1 cellular context compared by ENCODE assay signal in the genomic region with DNA sequence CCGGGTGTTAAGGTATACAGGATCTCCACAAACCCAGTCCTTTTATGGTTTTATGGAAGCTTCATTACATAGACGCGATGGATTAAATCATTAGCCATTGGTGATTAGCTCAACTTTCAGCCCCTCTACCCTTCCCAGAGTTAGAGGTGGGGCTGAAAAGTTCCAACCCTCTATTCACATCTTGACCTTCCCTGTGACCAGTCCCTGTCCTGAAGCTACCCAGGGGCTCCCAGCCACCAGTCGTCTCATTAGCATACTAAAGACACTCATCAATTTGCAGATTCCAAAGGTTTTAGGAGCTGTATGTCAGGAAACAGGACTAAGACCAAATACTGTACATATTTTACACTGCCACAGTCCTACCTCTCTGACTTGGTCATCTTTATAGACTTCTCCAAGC.
TF ChIP-seq lines count a peak whose summit lies in the region.

No MANE protein-coding gene starts in this region.

TF ChIP-seq in WTC11, 78 proteins besides CTCF, POLR2A, EP300 and RAD21 (continued from another document):
- TF ChIP-seq, protein P1, sequence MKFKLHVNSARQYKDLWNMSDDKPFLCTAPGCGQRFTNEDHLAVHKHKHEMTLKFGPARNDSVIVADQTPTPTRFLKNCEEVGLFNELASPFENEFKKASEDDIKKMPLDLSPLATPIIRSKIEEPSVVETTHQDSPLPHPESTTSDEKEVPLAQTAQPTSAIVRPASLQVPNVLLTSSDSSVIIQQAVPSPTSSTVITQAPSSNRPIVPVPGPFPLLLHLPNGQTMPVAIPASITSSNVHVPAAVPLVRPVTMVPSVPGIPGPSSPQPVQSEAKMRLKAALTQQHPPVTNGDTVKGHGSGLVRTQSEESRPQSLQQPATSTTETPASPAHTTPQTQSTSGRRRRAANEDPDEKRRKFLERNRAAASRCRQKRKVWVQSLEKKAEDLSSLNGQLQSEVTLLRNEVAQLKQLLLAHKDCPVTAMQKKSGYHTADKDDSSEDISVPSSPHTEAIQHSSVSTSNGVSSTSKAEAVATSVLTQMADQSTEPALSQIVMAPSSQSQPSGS (CRISPR knock-in tag; IDR thresholded peaks at IDR 0.05; ENCODE audit: borderline replicate concordance, low read depth), result no peak
- TF ChIP-seq ZNF121 (CRISPR knock-in tag; IDR thresholded peaks at IDR 0.05), result no peak
- TF ChIP-seq EMX1 (CRISPR knock-in tag; IDR thresholded peaks at IDR 0.05), result no peak
- no peak for TF ChIP-seq OVOL2 (CRISPR knock-in tag; IDR thresholded peaks at IDR 0.05; ENCODE audit: borderline replicate concordance)
- TF ChIP-seq, protein P2, sequence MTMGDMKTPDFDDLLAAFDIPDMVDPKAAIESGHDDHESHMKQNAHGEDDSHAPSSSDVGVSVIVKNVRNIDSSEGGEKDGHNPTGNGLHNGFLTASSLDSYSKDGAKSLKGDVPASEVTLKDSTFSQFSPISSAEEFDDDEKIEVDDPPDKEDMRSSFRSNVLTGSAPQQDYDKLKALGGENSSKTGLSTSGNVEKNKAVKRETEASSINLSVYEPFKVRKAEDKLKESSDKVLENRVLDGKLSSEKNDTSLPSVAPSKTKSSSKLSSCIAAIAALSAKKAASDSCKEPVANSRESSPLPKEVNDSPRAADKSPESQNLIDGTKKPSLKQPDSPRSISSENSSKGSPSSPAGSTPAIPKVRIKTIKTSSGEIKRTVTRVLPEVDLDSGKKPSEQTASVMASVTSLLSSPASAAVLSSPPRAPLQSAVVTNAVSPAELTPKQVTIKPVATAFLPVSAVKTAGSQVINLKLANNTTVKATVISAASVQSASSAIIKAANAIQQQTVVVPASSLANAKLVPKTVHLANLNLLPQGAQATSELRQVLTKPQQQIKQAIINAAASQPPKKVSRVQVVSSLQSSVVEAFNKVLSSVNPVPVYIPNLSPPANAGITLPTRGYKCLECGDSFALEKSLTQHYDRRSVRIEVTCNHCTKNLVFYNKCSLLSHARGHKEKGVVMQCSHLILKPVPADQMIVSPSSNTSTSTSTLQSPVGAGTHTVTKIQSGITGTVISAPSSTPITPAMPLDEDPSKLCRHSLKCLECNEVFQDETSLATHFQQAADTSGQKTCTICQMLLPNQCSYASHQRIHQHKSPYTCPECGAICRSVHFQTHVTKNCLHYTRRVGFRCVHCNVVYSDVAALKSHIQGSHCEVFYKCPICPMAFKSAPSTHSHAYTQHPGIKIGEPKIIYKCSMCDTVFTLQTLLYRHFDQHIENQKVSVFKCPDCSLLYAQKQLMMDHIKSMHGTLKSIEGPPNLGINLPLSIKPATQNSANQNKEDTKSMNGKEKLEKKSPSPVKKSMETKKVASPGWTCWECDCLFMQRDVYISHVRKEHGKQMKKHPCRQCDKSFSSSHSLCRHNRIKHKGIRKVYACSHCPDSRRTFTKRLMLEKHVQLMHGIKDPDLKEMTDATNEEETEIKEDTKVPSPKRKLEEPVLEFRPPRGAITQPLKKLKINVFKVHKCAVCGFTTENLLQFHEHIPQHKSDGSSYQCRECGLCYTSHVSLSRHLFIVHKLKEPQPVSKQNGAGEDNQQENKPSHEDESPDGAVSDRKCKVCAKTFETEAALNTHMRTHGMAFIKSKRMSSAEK (CRISPR knock-in tag; IDR thresholded peaks at IDR 0.05; ENCODE audit: borderline replicate concordance), result no peak
- TF ChIP-seq, protein P3, sequence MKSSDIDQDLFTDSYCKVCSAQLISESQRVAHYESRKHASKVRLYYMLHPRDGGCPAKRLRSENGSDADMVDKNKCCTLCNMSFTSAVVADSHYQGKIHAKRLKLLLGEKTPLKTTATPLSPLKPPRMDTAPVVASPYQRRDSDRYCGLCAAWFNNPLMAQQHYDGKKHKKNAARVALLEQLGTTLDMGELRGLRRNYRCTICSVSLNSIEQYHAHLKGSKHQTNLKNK (CRISPR knock-in tag; IDR thresholded peaks at IDR 0.05), result no peak
- no peak for TF ChIP-seq ETV6 (CRISPR knock-in tag; IDR thresholded peaks at IDR 0.05)
- TF ChIP-seq, protein P4, sequence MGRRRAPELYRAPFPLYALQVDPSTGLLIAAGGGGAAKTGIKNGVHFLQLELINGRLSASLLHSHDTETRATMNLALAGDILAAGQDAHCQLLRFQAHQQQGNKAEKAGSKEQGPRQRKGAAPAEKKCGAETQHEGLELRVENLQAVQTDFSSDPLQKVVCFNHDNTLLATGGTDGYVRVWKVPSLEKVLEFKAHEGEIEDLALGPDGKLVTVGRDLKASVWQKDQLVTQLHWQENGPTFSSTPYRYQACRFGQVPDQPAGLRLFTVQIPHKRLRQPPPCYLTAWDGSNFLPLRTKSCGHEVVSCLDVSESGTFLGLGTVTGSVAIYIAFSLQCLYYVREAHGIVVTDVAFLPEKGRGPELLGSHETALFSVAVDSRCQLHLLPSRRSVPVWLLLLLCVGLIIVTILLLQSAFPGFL (CRISPR knock-in tag; IDR thresholded peaks at IDR 0.05; ENCODE audit: borderline replicate concordance), result no peak
